Comparison of ENCODE assay signal across 31 cellular contexts in the genomic region with DNA sequence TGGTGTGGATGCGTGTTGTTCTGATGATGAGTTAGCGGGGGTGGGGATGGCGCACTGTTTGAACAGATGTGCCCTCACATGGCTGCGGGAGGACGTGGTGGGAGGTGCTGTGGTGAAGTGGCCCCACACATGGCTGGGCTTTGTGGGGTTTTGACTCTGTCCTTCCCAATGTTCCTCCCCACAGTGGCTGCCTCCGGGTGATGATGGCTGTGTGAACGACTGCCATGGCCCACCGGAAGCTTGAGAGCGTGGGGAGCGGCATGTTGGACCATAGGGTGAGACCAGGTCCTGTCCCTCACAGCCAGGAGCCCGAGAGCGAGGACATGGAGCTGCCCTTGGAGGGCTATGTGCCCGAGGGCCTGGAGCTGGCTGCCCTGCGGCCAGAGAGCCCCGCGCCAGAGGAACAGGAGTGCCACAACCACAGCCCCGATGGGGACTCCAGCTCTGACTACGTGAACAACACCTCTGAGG.
"Had no signal": no experiment of that assay in that cellular context is flagged by ENCODE, and none has a peak within 500 bp of the region (broad histone marks: within the 10 kb centered on the region; RNA-seq: fewer than 3 reads in every experiment).

No MANE protein-coding gene starts in this region.

- H3K27me3 ChIP-seq: Peyer's patch had no signal

- H3K36me3 ChIP-seq: Peyer's patch, WERI-Rb-1 had no signal

- H3K27ac Mint-ChIP-seq: activated CD8-positive, alpha-beta T cell treated with anti-CD3 and anti-CD28 coated beads for 36 hours; activated naive CD4-positive, alpha-beta T cell treated with anti-CD3 and anti-CD28 coated beads for 36 hours; activated naive CD4-positive, alpha-beta T cell treated with anti-CD3 and anti-CD28 coated beads, Interleukin-2, amount 50 U/mL, for 72 hours; activated naive CD8-positive, alpha-beta T cell treated with anti-CD3 and anti-CD28 coated beads, Interleukin-2, amount 50 U/mL, for 24 hours; activated T-cell treated with anti-CD3 and anti-CD28 coated beads, Interleukin-2, amount 50 U/mL, for 24 hours; activated T-helper 2 cell treated with anti-CD3 and anti-CD28 coated beads, Interferon-gamma antibody, Interleukin-2, Interleukin-4, amounts not matched to agents 10 μg/mL and 5 μg/mL and 100 μg/mL, durations not matched to agents 14 hours and 24 hours and 36 hours had no signal

- H3K4me3 ChIP-seq: Peyer's patch, SK-N-MC had no signal

- ATAC-seq: activated CD8-positive, alpha-beta T cell treated with anti-CD3 and anti-CD28 coated beads for 36 hours; activated naive CD4-positive, alpha-beta T cell treated with anti-CD3 and anti-CD28 coated beads, Interleukin-2, amount 50 U/mL, for 72 hours; activated naive CD8-positive, alpha-beta T cell treated with anti-CD3 and anti-CD28 coated beads, Interleukin-2, amount 50 U/mL, for 24 hours; PC-3 had no signal

- DNase-seq: activated CD4-positive, alpha-beta T cell treated with anti-CD3 and anti-CD28 coated beads for 1 hour; activated CD4-positive, alpha-beta T cell treated with anti-CD3 and anti-CD28 coated beads for 48 hours; activated CD4-positive, alpha-beta T cell treated with anti-CD3 and anti-CD28 coated beads, Interleukin-2, amount 50 U/mL, for 4 hours; activated CD4-positive, CD25-positive, alpha-beta regulatory T cell; activated CD8-positive, alpha-beta T cell treated with anti-CD3 and anti-CD28 coated beads for 36 hours; activated gamma-delta T cell treated with Interleukin-2 at 50 U/mL for 16 hours; activated naive CD4-positive, alpha-beta T cell treated with anti-CD3 and anti-CD28 coated beads for 36 hours; activated naive CD8-positive, alpha-beta T cell treated with anti-CD3 and anti-CD28 coated beads, Interleukin-2, amount 50 U/mL, for 24 hours; activated T-cell treated with anti-CD3 and anti-CD28 coated beads, Interleukin-2, amount 50 U/mL, for 24 hours; anterior cingulate cortex; NCI-H1092 treated with DMSO at 0.1 percent for 48 hours; NCI-H1417; NCI-H146; NCI-H187; NCI-H2029 treated with DMSO at 0.1 percent for 48 hours; NCI-H2107; NCI-H2171; NCI-H510A; NCI-H526; NCI-H748 treated with DMSO at 0.1 percent for 48 hours; NK-92 treated with Interleukin-12 subunit alpha and Interleukin-12 subunit beta, amount 100 ng/mL, for 24 hours; PC-3; Peyer's patch; RPMI8226; T1000; WERI-Rb-1 had no signal

- H3K9me3 ChIP-seq: Peyer's patch had no signal

- H3K9me3 Mint-ChIP-seq: activated CD8-positive, alpha-beta T cell treated with anti-CD3 and anti-CD28 coated beads for 36 hours; activated naive CD4-positive, alpha-beta T cell treated with anti-CD3 and anti-CD28 coated beads for 36 hours; activated naive CD4-positive, alpha-beta T cell treated with anti-CD3 and anti-CD28 coated beads, Interleukin-2, amount 50 U/mL, for 72 hours; activated naive CD8-positive, alpha-beta T cell treated with anti-CD3 and anti-CD28 coated beads, Interleukin-2, amount 50 U/mL, for 24 hours; activated T-cell treated with anti-CD3 and anti-CD28 coated beads, Interleukin-2, amount 50 U/mL, for 24 hours; activated T-helper 2 cell treated with anti-CD3 and anti-CD28 coated beads, Interferon-gamma antibody, Interleukin-2, Interleukin-4, amounts not matched to agents 10 μg/mL and 5 μg/mL and 100 μg/mL, durations not matched to agents 14 hours and 24 hours and 36 hours; central memory CD8-positive, alpha-beta T cell had no signal

- H3K4me3 Mint-ChIP-seq: activated CD8-positive, alpha-beta T cell treated with anti-CD3 and anti-CD28 coated beads for 36 hours; activated naive CD4-positive, alpha-beta T cell treated with anti-CD3 and anti-CD28 coated beads for 36 hours; activated naive CD8-positive, alpha-beta T cell treated with anti-CD3 and anti-CD28 coated beads, Interleukin-2, amount 50 U/mL, for 24 hours; activated T-cell treated with anti-CD3 and anti-CD28 coated beads, Interleukin-2, amount 50 U/mL, for 24 hours; brain; central memory CD8-positive, alpha-beta T cell had no signal

- H3K4me1 ChIP-seq: Peyer's patch had no signal

- H3K27ac ChIP-seq: Peyer's patch, SK-N-MC, WERI-Rb-1 had no signal

- H3K27me3 Mint-ChIP-seq: activated CD8-positive, alpha-beta T cell treated with anti-CD3 and anti-CD28 coated beads for 36 hours; activated naive CD8-positive, alpha-beta T cell treated with anti-CD3 and anti-CD28 coated beads, Interleukin-2, amount 50 U/mL, for 24 hours; activated T-cell treated with anti-CD3 and anti-CD28 coated beads, Interleukin-2, amount 50 U/mL, for 24 hours; brain; central memory CD8-positive, alpha-beta T cell had no signal
